In the genomic region with DNA sequence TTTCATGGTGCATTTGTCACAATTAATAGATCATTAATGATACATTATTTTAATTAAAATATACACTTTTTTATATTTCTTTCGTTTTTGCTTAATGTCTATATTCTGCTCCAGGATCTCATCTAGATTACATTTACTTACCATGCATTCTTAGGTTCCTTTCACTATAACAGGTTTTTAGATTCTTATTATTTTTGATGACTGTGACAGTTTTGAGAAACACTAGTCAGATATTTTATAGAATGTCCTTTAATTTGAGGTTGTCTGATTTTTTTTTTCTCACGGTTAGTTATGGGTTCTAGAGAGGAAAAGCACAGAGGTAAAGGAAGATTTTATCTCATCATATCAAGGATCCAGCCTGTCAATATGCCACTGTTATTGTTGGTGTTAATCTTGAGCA, we compare ENCODE assay signal across 2 cellular contexts.
TF ChIP-seq lines count a peak whose summit lies in the region.

No MANE protein-coding gene starts in this region.

TF ChIP-seq in A549, 52 proteins besides CTCF, POLR2A, EP300 and RAD21 (continued from another document):
- TF ChIP-seq NFE2L2 (conservative IDR thresholded peaks at IDR 0.05; ENCODE audit: low read length) (no peak), FOSL2 (IDR thresholded peaks at IDR 0.05) (no peak), FOSL2 (CRISPR knock-in tag; IDR thresholded peaks at IDR 0.05) (no peak), MAFK (IDR thresholded peaks at IDR 0.05; ENCODE audit: partially characterized antibody) (peak; percentile 62), HEYL (CRISPR knock-in tag; IDR thresholded peaks at IDR 0.05) (no peak), MAZ (IDR thresholded peaks at IDR 0.05; ENCODE audit: borderline replicate concordance, low read depth, low read length) (no peak)
- TF ChIP-seq, protein P1, sequence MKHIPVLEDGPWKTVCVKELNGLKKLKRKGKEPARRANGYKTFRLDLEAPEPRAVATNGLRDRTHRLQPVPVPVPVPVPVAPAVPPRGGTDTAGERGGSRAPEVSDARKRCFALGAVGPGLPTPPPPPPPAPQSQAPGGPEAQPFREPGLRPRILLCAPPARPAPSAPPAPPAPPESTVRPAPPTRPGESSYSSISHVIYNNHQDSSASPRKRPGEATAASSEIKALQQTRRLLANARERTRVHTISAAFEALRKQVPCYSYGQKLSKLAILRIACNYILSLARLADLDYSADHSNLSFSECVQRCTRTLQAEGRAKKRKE (CRISPR knock-in tag; IDR thresholded peaks at IDR 0.05; ENCODE audit: low read depth), result no peak

TF ChIP-seq in IMR-90, 13 proteins besides CTCF, POLR2A, EP300 and RAD21:
- peak; percentile 87 for TF ChIP-seq MAFK (IDR thresholded peaks at IDR 0.05; ENCODE audit: low read depth, low read length)
- TF ChIP-seq FOS (IDR thresholded peaks at IDR 0.05; ENCODE audit: low read depth, low read length), result no peak
